Comparison of ENCODE assay signal across 15 cellular contexts in genomic region chr4:3639613-3640586, GRCh38.
DNase-seq lines count a peak whose midpoint lies in the region; ATAC-seq and TF ChIP-seq lines count a peak whose summit lies in the region.
"Had no signal": no experiment of that assay in that cellular context is flagged by ENCODE, and none has a peak within 500 bp of the region (broad histone marks: within the 10 kb centered on the region; RNA-seq: fewer than 3 reads in every experiment).

No MANE protein-coding gene starts in this region.

- no peaks in the 10 kb centered on the region for H4K20me1 ChIP-seq in osteoblast (ENCODE audit: insufficient read depth, low read length)

- no peaks in the 10 kb centered on the region for H3K9me3 Mint-ChIP-seq in chondrocyte (ENCODE audit: low read depth)

- H3K27me3 Mint-ChIP-seq in chondrocyte (ENCODE audit: low read depth) = peaks cover 11% of the 10 kb centered on the region

- no peak overlapping the region for H3K4me2 ChIP-seq in osteoblast (ENCODE audit: insufficient read depth, low read length)

- no peak overlapping the region for H3K4me3 ChIP-seq in osteoblast (ENCODE audit: insufficient read depth, low read length)
- H3K4me3 ChIP-seq: GM12878, SJCRH30 had no signal

- no peak overlapping the region for H3K27ac Mint-ChIP-seq in chondrocyte (ENCODE audit: unreplicated experiment)

- intact Hi-C loops in Right ventricle myocardium inferior (cut with DNase I) = no loop called here
- intact Hi-C loops in left ventricle myocardium superior (cut with micrococcal nuclease) = no loop called here

- peaks cover 4% of the 10 kb centered on the region for H3K27me3 ChIP-seq in osteoblast (ENCODE audit: insufficient read depth, low read length)

- ATAC-seq in Right ventricle myocardium inferior = no peak
- no peak for ATAC-seq in left ventricle myocardium superior
- ATAC-seq in HG02840 (IDR thresholded peaks at IDR 0.05; ENCODE audit: low FRiP score, unreplicated experiment) = no peak
- ATAC-seq: GM12878 had no signal

- DNase-seq in Right ventricle myocardium inferior (ENCODE audit: missing footprints) (peak; percentile 39), left ventricle myocardium superior (no peak), chondrocyte (ENCODE audit: low spot score) (peak; percentile 61), osteoblast (ENCODE audit: insufficient read length, low spot score, missing footprints) (peak; percentile 82), NCI-H82 treated with DMSO at 0.1 percent for 48 hours (lab: John Stamatoyannopoulos, UW; ENCODE audit: unreplicated experiment) (no peak), RWPE1 (ENCODE audit: low spot score) (no peak), GM03348 (ENCODE audit: low spot score) (no peak)
- DNase-seq: Caco-2, NCI-H1092 treated with DMSO at 0.1 percent for 48 hours, NCI-H1694 treated with DMSO at 0.1 percent for 48 hours, NCI-H446 treated with DMSO at 0.1 percent for 48 hours, NCI-H82 had no signal

- H3K36me3 ChIP-seq in osteoblast (ENCODE audit: insufficient read depth, low read length) = no peaks in the 10 kb centered on the region
- H3K36me3 ChIP-seq: SJCRH30 had no signal

- POLR2A ChIA-PET in RWPE1 (lab: Yijun Ruan, JAX; ENCODE audit: low non-redundant PET) = no interaction called here

- H3K4me1 ChIP-seq in osteoblast (ENCODE audit: insufficient read depth, low read length) = peaks cover 13% of the 10 kb centered on the region
- H3K4me1 ChIP-seq: Caco-2 had no signal

- peak overlapping the region; percentile 10 for H2AFZ ChIP-seq in osteoblast (ENCODE audit: low read length)

- CTCF ChIA-PET in RWPE1 (lab: Yijun Ruan, JAX) = no interaction called here

- H3K4me3 Mint-ChIP-seq in chondrocyte (ENCODE audit: unreplicated experiment) = no peak overlapping the region

- no peaks in the 10 kb centered on the region for H3K79me2 ChIP-seq in osteoblast (ENCODE audit: insufficient read depth, low read length)

- TF ChIP-seq CTCF in chondrocyte (IDR thresholded peaks at IDR 0.05) (no peak), osteoblast (IDR thresholded peaks at IDR 0.05; ENCODE audit: extremely low read depth, low read depth, low read length) (no peak), RWPE1 (conservative IDR thresholded peaks at IDR 0.05; ENCODE audit: low read depth) (no peak)

- no peaks in the 10 kb centered on the region for H3K36me3 Mint-ChIP-seq in chondrocyte (ENCODE audit: low read depth)

- no peaks in the 10 kb centered on the region for H3K9me3 ChIP-seq in osteoblast (ENCODE audit: low read depth, low read length)
- H3K9me3 ChIP-seq: Caco-2 had no signal

- peaks cover 18% of the 10 kb centered on the region for H3K4me1 Mint-ChIP-seq in chondrocyte (ENCODE audit: low read depth)

- H3K27ac ChIP-seq in osteoblast (ENCODE audit: low read depth, low read length) = peak overlapping the region; percentile 12
- H3K27ac ChIP-seq in RWPE1 = no peak overlapping the region
- H3K27ac ChIP-seq: SJCRH30 had no signal

Comparison
In these comparisons a context has a peak if more than half of its experiments do, and no peak if none do; other contexts are left out.
1. DNase-seq: peak in Right ventricle myocardium inferior (single experiment), chondrocyte (single experiment) and osteoblast (single experiment); none in left ventricle myocardium superior (single experiment), NCI-H82 treated with DMSO at 0.1 percent for 48 hours (single experiment), RWPE1 (single experiment) and GM03348 (single experiment).